ENCODE assay signal across 8 cellular contexts in genomic region chr2:1744151-1744445, GRCh38. TPM values are rescaled to one million over a fixed set of nuclear protein-coding genes. Genes with fewer than 3 reads are reported as not detected.
DNase-seq lines count a peak whose midpoint lies in the region; TF ChIP-seq lines count a peak whose summit lies in the region.

No MANE protein-coding gene starts in this region.

- H3K9me3 ChIP-seq in PC-9 (ENCODE audit: insufficient read depth, low read depth) (no peaks in the 10 kb centered on the region), fibroblast of lung (ENCODE audit: control insufficient read depth, insufficient read depth, low read depth, low read length) (no peaks in the 10 kb centered on the region), neural cell (ENCODE audit: low read length) (no peaks in the 10 kb centered on the region), OCI-LY7 (ENCODE audit: low read length) (no peaks in the 10 kb centered on the region)

- POLR2A ChIA-PET in PC-9 (lab: Charles Lee; ENCODE audit: unreplicated experiment), result no interaction called here
- POLR2A ChIA-PET in OCI-LY7 (lab: Charles Lee), result no interaction called here

- TF ChIP-seq RAD21 in neural cell (conservative IDR thresholded peaks at IDR 0.05), result no peak

- H3K79me2 ChIP-seq in PC-9 (ENCODE audit: low read depth) (peaks cover 46% of the 10 kb centered on the region), fibroblast of lung (ENCODE audit: control insufficient read depth, insufficient read depth, low read length) (peaks cover 37% of the 10 kb centered on the region), neural cell (replicated peaks; ENCODE audit: insufficient read depth, low read length) (peaks cover 49% of the 10 kb centered on the region), OCI-LY7 (ENCODE audit: insufficient read depth, low read depth, low read length) (no peaks in the 10 kb centered on the region)

- no peak overlapping the region for H3K27ac ChIP-seq in PC-9
- peak overlapping the region; percentile 74 for H3K27ac ChIP-seq in fibroblast of lung (ENCODE audit: insufficient read depth, low read length)
- H3K27ac ChIP-seq in neural cell (ENCODE audit: low read length), result peak overlapping the region; percentile 87
- H3K27ac ChIP-seq in OCI-LY7 (ENCODE audit: low read depth, low read length, poor library complexity, severe bottlenecking), result no peak overlapping the region

- no peak for TF ChIP-seq EP300 in neural cell (conservative IDR thresholded peaks at IDR 0.05; ENCODE audit: poor library complexity, severe bottlenecking)

- H3K4me2 ChIP-seq in PC-9 (peak overlapping the region; percentile 79), fibroblast of lung (ENCODE audit: extremely low read depth, insufficient read depth, low read length) (no peak overlapping the region), neural cell (ENCODE audit: low read length) (no peak overlapping the region), OCI-LY7 (ENCODE audit: low read length) (no peak overlapping the region)

- H4K20me1 ChIP-seq in PC-9 (ENCODE audit: insufficient read depth) (0 out of 2 replicates have a peak, but pooled peaks cover 5% of the 10 kb centered on the region), fibroblast of lung (ENCODE audit: control insufficient read depth, extremely low read depth, insufficient read depth, low read length) (no peaks in the 10 kb centered on the region), neural cell (ENCODE audit: insufficient read depth) (no peaks in the 10 kb centered on the region), OCI-LY7 (ENCODE audit: insufficient read depth, low read length) (no peaks in the 10 kb centered on the region)

- H2AFZ ChIP-seq in PC-9 (no peak overlapping the region), fibroblast of lung (ENCODE audit: low read length) (no peak overlapping the region), neural cell (ENCODE audit: low read depth, low read length) (no peak overlapping the region), OCI-LY7 (ENCODE audit: low read length) (no peak overlapping the region)

- H3K36me3 ChIP-seq in PC-9 (ENCODE audit: low read depth), result no peaks in the 10 kb centered on the region
- peaks cover 2% of the 10 kb centered on the region for H3K36me3 ChIP-seq in fibroblast of lung (ENCODE audit: control insufficient read depth, insufficient read depth, low read length)
- H3K36me3 ChIP-seq in neural cell (ENCODE audit: insufficient read depth, low read length), result no peaks in the 10 kb centered on the region
- H3K36me3 ChIP-seq in OCI-LY7 (ENCODE audit: insufficient read depth, low read length), result no peaks in the 10 kb centered on the region

- H3K27me3 ChIP-seq in PC-9 (ENCODE audit: insufficient read depth, low read depth) (peaks cover 7% of the 10 kb centered on the region; the same call in 1 of the 2 replicates), fibroblast of lung (ENCODE audit: control insufficient read depth, insufficient read depth, low read length) (no peaks in the 10 kb centered on the region), neural cell (ENCODE audit: insufficient read depth, low read depth, low read length) (no peaks in the 10 kb centered on the region)

- peak overlapping the region; percentile 70 for H3K4me3 ChIP-seq in AG10803 (ENCODE audit: low read length)
- H3K4me3 ChIP-seq in PC-9, result peak overlapping the region; percentile 62
- H3K4me3 ChIP-seq in fibroblast of lung (replicated peaks in 1 of 4; ENCODE audit: control extremely low read depth in 1 of 4, insufficient read depth in 1 of 4, low read depth in 3 of 4, low read length in 4 of 4), result peak overlapping the region; percentile 55 to 77 (median 72)
- H3K4me3 ChIP-seq in neural cell (ENCODE audit: low read length), result peak overlapping the region; percentile 88
- no peak overlapping the region for H3K4me3 ChIP-seq in OCI-LY7 (ENCODE audit: low read depth, low read length, poor library complexity, severe bottlenecking)

- BruUV-seq in PC-9 (replicated peaks; lab: Mats Ljungman, UMichigan) (no TSS peak), OCI-LY7 (replicated peaks; lab: Mats Ljungman, UMichigan) (no TSS peak)

- H3K4me1 ChIP-seq in PC-9 (replicated peaks; ENCODE audit: insufficient read depth) (peaks cover 13% of the 10 kb centered on the region), fibroblast of lung (ENCODE audit: control insufficient read depth, extremely low read depth, insufficient read depth, low read length) (peaks cover 23% of the 10 kb centered on the region), OCI-LY7 (ENCODE audit: insufficient read depth, low read length, poor library complexity, severe bottlenecking) (no peaks in the 10 kb centered on the region)

- CTCF ChIA-PET in PC-9 (lab: Charles Lee) (no interaction called here), OCI-LY7 (lab: Charles Lee; ENCODE audit: unreplicated experiment) (no interaction called here)

- TF ChIP-seq CTCF in AG10803 (conservative IDR thresholded peaks at IDR 0.05; ENCODE audit: low read length) (no peak), PC-9 (conservative IDR thresholded peaks at IDR 0.05) (no peak), fibroblast of lung (conservative IDR thresholded peaks at IDR 0.05 in 1 of 2, IDR thresholded peaks at IDR 0.05 in 1 of 2; ENCODE audit: low read depth in 1 of 2, low read length in 2 of 2) (no peak), neural cell (IDR thresholded peaks at IDR 0.05; ENCODE audit: poor library complexity, severe bottlenecking) (no peak), OCI-LY7 (conservative IDR thresholded peaks at IDR 0.05; ENCODE audit: low read length) (no peak)

- peak overlapping the region; percentile 89 for H3K9ac ChIP-seq in fibroblast of lung (ENCODE audit: insufficient read depth, low read length)
- H3K9ac ChIP-seq in neural cell (ENCODE audit: low read length), result peak overlapping the region; percentile 94

- H3K9me2 ChIP-seq in PC-9 (ENCODE audit: insufficient read depth) (no peaks in the 10 kb centered on the region), neural cell (ENCODE audit: insufficient read depth, low read length) (no peaks in the 10 kb centered on the region), OCI-LY7 (ENCODE audit: insufficient read depth, low read length) (no peaks in the 10 kb centered on the region)

- intact Hi-C loops in PC-9 (cut with micrococcal nuclease; ENCODE audit: unreplicated experiment) (loop anchor here (5.0 kb wide), 1 partner anchor 157 kb away; no protein-coding TSS in a partner anchor), OCI-LY7 (cut with micrococcal nuclease; ENCODE audit: unreplicated experiment) (no loop called here)

- H3F3A ChIP-seq in PC-9 (ENCODE audit: insufficient read depth, low read depth) (no peaks in the 10 kb centered on the region), neural cell (ENCODE audit: insufficient read depth, low read length, poor library complexity, severe bottlenecking) (no peaks in the 10 kb centered on the region)

- DNase-seq in AG10803 (ENCODE audit: low read depth), result no peak
- no peak for DNase-seq in PC-9
- peak in 1 of 2 donors; percentile 47 for DNase-seq in fibroblast of lung (ENCODE audit: low read depth in 2 of 2)
- DNase-seq in OCI-LY7 (ENCODE audit: low spot score), result no peak
- DNase-seq in DMS114 treated with DMSO at 0.1 percent for 48 hours (lab: John Stamatoyannopoulos, UW; ENCODE audit: unreplicated experiment), result no peak
- DNase-seq in CD1c-positive myeloid dendritic cell (ENCODE audit: extremely low spot score), result no peak
- no peak for DNase-seq in SHP77 treated with DMSO at 0.1 percent for 48 hours (lab: John Stamatoyannopoulos, UW)

TF ChIP-seq in neural cell, 6 proteins besides CTCF, POLR2A, EP300 and RAD21:
- TF ChIP-seq MXI1 (conservative IDR thresholded peaks at IDR 0.05; ENCODE audit: poor library complexity, severe bottlenecking) (no peak), TAF1 (IDR thresholded peaks at IDR 0.05; ENCODE audit: low read depth) (no peak), SMC3 (conservative IDR thresholded peaks at IDR 0.05; ENCODE audit: poor library complexity) (no peak), POLR2AphosphoS5 (IDR thresholded peaks at IDR 0.05) (no peak), EZH2 (IDR thresholded peaks at IDR 0.05; ENCODE audit: borderline replicate concordance, insufficient read depth, low read length, poor library complexity, severe bottlenecking) (no peak)
- TF ChIP-seq, protein P1, sequence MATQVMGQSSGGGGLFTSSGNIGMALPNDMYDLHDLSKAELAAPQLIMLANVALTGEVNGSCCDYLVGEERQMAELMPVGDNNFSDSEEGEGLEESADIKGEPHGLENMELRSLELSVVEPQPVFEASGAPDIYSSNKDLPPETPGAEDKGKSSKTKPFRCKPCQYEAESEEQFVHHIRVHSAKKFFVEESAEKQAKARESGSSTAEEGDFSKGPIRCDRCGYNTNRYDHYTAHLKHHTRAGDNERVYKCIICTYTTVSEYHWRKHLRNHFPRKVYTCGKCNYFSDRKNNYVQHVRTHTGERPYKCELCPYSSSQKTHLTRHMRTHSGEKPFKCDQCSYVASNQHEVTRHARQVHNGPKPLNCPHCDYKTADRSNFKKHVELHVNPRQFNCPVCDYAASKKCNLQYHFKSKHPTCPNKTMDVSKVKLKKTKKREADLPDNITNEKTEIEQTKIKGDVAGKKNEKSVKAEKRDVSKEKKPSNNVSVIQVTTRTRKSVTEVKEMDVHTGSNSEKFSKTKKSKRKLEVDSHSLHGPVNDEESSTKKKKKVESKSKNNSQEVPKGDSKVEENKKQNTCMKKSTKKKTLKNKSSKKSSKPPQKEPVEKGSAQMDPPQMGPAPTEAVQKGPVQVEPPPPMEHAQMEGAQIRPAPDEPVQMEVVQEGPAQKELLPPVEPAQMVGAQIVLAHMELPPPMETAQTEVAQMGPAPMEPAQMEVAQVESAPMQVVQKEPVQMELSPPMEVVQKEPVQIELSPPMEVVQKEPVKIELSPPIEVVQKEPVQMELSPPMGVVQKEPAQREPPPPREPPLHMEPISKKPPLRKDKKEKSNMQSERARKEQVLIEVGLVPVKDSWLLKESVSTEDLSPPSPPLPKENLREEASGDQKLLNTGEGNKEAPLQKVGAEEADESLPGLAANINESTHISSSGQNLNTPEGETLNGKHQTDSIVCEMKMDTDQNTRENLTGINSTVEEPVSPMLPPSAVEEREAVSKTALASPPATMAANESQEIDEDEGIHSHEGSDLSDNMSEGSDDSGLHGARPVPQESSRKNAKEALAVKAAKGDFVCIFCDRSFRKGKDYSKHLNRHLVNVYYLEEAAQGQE (IDR thresholded peaks at IDR 0.05; ENCODE audit: borderline replicate concordance), result no peak
TF ChIP-seq in neural cell: peak in this region for 0.

RNA-seq across cellular contexts. Expression of gene PXDN, which starts 0.2 kb away (rescaled TPM):
- total RNA-seq in PC-9 (2021) (91.1 and 92.2 TPM in 2 replicates), fibroblast of lung (111 and 153 TPM in 2 replicates), OCI-LY7 (2022) (not detected in 2 replicates)
- polyA plus RNA-seq in fibroblast of lung (160 and 298 TPM in 2 replicates), neural cell (181 and 200 TPM in 2 replicates)
- 135 and 343 TPM in 2 replicates for polyA plus RNA-seq in fibroblast of lung (2012)
- polyA minus RNA-seq in fibroblast of lung (ENCODE audit: low replicate concordance) (231 and 511 TPM in 2 replicates), neural cell (138 and 160 TPM in 2 replicates)
- not detected in 2 replicates for total RNA-seq in OCI-LY7 (2014; rRNA removed; shearing (Covaris generic))

Comparison
In these comparisons a context has a peak if more than half of its experiments do, and no peak if none do; other contexts are left out.
1. H3K27ac ChIP-seq: peak in fibroblast of lung (single experiment) and neural cell (single experiment); none in PC-9 (single experiment) and OCI-LY7 (single experiment).
2. RNA of gene PXDN, which starts 0.2 kb away (total RNA-seq): 111 to 153 TPM in fibroblast of lung and 91.1 to 92.2 TPM in PC-9; not detected in OCI-LY7; every median in the first group is over 10 times any median in the second.